ENCODE assay signal across 9 cellular contexts in genomic region chr7:1193593-1194424, GRCh38. TPM values are rescaled to one million over a fixed set of nuclear protein-coding genes. Genes with fewer than 3 reads are reported as not detected.
DNase-seq lines count a peak whose midpoint lies in the region; ATAC-seq and TF ChIP-seq lines count a peak whose summit lies in the region.
"Had no signal": no experiment of that assay in that cellular context is flagged by ENCODE, and none has a peak within 500 bp of the region (broad histone marks: within the 10 kb centered on the region; RNA-seq: fewer than 3 reads in every experiment).

No MANE protein-coding gene starts in this region.

- H3K9me3 Mint-ChIP-seq in activated CD4-positive, alpha-beta memory T cell treated with anti-CD3 and anti-CD28 coated beads, Interleukin-2, amount 10 ng/mL, durations not matched to agents 7 days and 5 days: no peaks in the 10 kb centered on the region
- H3K9me3 Mint-ChIP-seq in osteocyte (ENCODE audit: unreplicated experiment): no peaks in the 10 kb centered on the region
- H3K9me3 Mint-ChIP-seq: activated B cell treated with CpG ODN at 0.5 μM for 24 hours had no signal

- H3K27me3 Mint-ChIP-seq in activated CD4-positive, alpha-beta memory T cell treated with anti-CD3 and anti-CD28 coated beads, Interleukin-2, amount 10 ng/mL, durations not matched to agents 7 days and 5 days: peaks cover 11% of the 10 kb centered on the region
- H3K27me3 Mint-ChIP-seq in osteocyte (ENCODE audit: unreplicated experiment): peaks cover 37% of the 10 kb centered on the region

- H3K27ac Mint-ChIP-seq in activated CD4-positive, alpha-beta memory T cell treated with anti-CD3 and anti-CD28 coated beads, Interleukin-2, amount 10 ng/mL, durations not matched to agents 7 days and 5 days: peak overlapping the region; percentile 38
- H3K27ac Mint-ChIP-seq in osteocyte (ENCODE audit: unreplicated experiment): no peak overlapping the region
- H3K27ac Mint-ChIP-seq: activated B cell treated with CpG ODN at 0.5 μM for 24 hours had no signal

- ATAC-seq in GM21381 (IDR thresholded peaks at IDR 0.05; ENCODE audit: unreplicated experiment) (no peak), HG03442 (IDR thresholded peaks at IDR 0.05; ENCODE audit: unreplicated experiment) (no peak)

- peaks cover 30% of the 10 kb centered on the region for H3K4me1 Mint-ChIP-seq in activated CD4-positive, alpha-beta memory T cell treated with anti-CD3 and anti-CD28 coated beads, Interleukin-2, amount 10 ng/mL, durations not matched to agents 7 days and 5 days
- H3K4me1 Mint-ChIP-seq in osteocyte (ENCODE audit: unreplicated experiment): no peaks in the 10 kb centered on the region
- H3K4me1 Mint-ChIP-seq: activated B cell treated with CpG ODN at 0.5 μM for 24 hours had no signal

- CTCF ChIA-PET in activated CD4-positive, alpha-beta memory T cell treated with anti-CD3 and anti-CD28 coated beads, Interleukin-2, amount 10 ng/mL, durations not matched to agents 7 days and 5 days (lab: Charles Lee): interaction anchor here (1.5 to 6.3 kb wide), 5 partner anchors 10 to 239 kb away, joined by 5 to 55 read pairs (median 8); no protein-coding TSS in a partner anchor

- POLR2A ChIA-PET in activated CD4-positive, alpha-beta memory T cell treated with anti-CD3 and anti-CD28 coated beads, Interleukin-2, amount 10 ng/mL, durations not matched to agents 7 days and 5 days (lab: Charles Lee): interaction anchor here (0.9 to 1.1 kb wide), 2 partner anchors 18 to 34 kb away, joined by 3 read pairs; partner anchors contain the start of gene ZFAND2A

- peak; percentile 63 for TF ChIP-seq CTCF in osteocyte (IDR thresholded peaks at IDR 0.05)

- peaks cover 15% of the 10 kb centered on the region for H3K36me3 Mint-ChIP-seq in activated CD4-positive, alpha-beta memory T cell treated with anti-CD3 and anti-CD28 coated beads, Interleukin-2, amount 10 ng/mL, durations not matched to agents 7 days and 5 days (ENCODE audit: low read depth)
- no peaks in the 10 kb centered on the region for H3K36me3 Mint-ChIP-seq in osteocyte (ENCODE audit: unreplicated experiment)

- peak; percentile 53 for DNase-seq in NCI-H1092 treated with DMSO at 0.1 percent for 48 hours (lab: John Stamatoyannopoulos, UW)
- no peak for DNase-seq in NCI-H1092 (lab: John Stamatoyannopoulos, UW)
- peak; percentile 18 for DNase-seq in MV-4-11 (lab: John Stamatoyannopoulos, UW)
- DNase-seq in activated CD4-positive, alpha-beta memory T cell treated with anti-CD3 and anti-CD28 coated beads, Interleukin-2, amount 10 ng/mL, durations not matched to agents 7 days and 5 days: peak; percentile 70
- peak; percentile 39 for DNase-seq in fibroblast of peridontal ligament (ENCODE audit: extremely low read depth)
- no peak for DNase-seq in osteocyte (ENCODE audit: extremely low spot score, unreplicated experiment)
- DNase-seq: activated B cell treated with CpG ODN at 0.5 μM for 24 hours had no signal

- H3K4me3 Mint-ChIP-seq in activated CD4-positive, alpha-beta memory T cell treated with anti-CD3 and anti-CD28 coated beads, Interleukin-2, amount 10 ng/mL, durations not matched to agents 7 days and 5 days: no peak overlapping the region
- H3K4me3 Mint-ChIP-seq in osteocyte (ENCODE audit: unreplicated experiment): no peak overlapping the region
- H3K4me3 Mint-ChIP-seq: activated B cell treated with CpG ODN at 0.5 μM for 24 hours had no signal

RNA-seq across cellular contexts. Expression of gene ZFAND2A, which starts 33.8 kb away (rescaled TPM):
- 10 to 100 TPM; 29.4 to 34.6 TPM for total RNA-seq in activated CD4-positive, alpha-beta memory T cell treated with anti-CD3 and anti-CD28 coated beads, Interleukin-2, amount 10 ng/mL, durations not matched to agents 7 days and 5 days
- 17.1 and 18.3 TPM in 2 replicates for total RNA-seq in osteocyte

RNA-seq across cellular contexts. Expression of gene UNCX, which starts 38.9 kb away (rescaled TPM):
- total RNA-seq in activated CD4-positive, alpha-beta memory T cell treated with anti-CD3 and anti-CD28 coated beads, Interleukin-2, amount 10 ng/mL, durations not matched to agents 7 days and 5 days: not detected
- not detected in 2 replicates for total RNA-seq in osteocyte
- total RNA-seq: activated B cell treated with CpG ODN at 0.5 μM for 24 hours had no signal

Comparison
In these comparisons a context has a peak if more than half of its experiments do, and no peak if none do; other contexts are left out.
1. DNase-seq: peak in NCI-H1092 treated with DMSO at 0.1 percent for 48 hours (single experiment), MV-4-11 (single experiment), activated CD4-positive, alpha-beta memory T cell treated with anti-CD3 and anti-CD28 coated beads, Interleukin-2, amount 10 ng/mL, durations not matched to agents 7 days and 5 days (single experiment) and fibroblast of peridontal ligament (single experiment); none in NCI-H1092 (single experiment) and osteocyte (single experiment).